In the genomic region with DNA sequence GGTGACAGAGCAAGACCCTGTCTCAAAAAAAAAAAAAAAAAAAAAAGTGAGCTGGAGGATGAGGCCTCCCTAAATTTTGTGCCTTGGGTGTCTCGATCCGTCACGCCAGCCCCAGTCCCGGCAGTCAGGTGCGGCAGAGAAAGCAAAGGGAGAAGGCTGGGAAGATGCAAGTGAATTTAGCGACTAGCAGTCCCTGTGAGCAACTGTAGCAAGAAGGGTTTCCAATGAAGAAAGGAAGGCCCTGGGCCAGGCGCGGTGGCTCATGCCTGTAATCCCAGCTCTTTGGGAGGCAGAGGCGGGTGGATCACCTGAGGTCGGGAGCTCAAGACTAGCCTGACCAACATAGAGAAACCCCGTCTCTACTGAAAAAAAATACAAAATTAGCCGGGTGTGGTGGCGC, we compare ENCODE assay signal across 1 cellular context.
TF ChIP-seq lines count a peak whose summit lies in the region.

No MANE protein-coding gene starts in this region.

TF ChIP-seq in HepG2, 621 proteins besides CTCF, POLR2A, EP300 and RAD21:
- TF ChIP-seq ZBTB38 (CRISPR knock-in tag; IDR thresholded peaks at IDR 0.05), result peak; percentile 86
- TF ChIP-seq, protein P1, sequence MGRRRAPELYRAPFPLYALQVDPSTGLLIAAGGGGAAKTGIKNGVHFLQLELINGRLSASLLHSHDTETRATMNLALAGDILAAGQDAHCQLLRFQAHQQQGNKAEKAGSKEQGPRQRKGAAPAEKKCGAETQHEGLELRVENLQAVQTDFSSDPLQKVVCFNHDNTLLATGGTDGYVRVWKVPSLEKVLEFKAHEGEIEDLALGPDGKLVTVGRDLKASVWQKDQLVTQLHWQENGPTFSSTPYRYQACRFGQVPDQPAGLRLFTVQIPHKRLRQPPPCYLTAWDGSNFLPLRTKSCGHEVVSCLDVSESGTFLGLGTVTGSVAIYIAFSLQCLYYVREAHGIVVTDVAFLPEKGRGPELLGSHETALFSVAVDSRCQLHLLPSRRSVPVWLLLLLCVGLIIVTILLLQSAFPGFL (CRISPR knock-in tag; IDR thresholded peaks at IDR 0.05), result no peak
- TF ChIP-seq ZNF10 (CRISPR knock-in tag; IDR thresholded peaks at IDR 0.05; ENCODE audit: borderline replicate concordance, low read depth), result no peak
